8 cellular contexts compared by ENCODE assay signal in the genomic region with DNA sequence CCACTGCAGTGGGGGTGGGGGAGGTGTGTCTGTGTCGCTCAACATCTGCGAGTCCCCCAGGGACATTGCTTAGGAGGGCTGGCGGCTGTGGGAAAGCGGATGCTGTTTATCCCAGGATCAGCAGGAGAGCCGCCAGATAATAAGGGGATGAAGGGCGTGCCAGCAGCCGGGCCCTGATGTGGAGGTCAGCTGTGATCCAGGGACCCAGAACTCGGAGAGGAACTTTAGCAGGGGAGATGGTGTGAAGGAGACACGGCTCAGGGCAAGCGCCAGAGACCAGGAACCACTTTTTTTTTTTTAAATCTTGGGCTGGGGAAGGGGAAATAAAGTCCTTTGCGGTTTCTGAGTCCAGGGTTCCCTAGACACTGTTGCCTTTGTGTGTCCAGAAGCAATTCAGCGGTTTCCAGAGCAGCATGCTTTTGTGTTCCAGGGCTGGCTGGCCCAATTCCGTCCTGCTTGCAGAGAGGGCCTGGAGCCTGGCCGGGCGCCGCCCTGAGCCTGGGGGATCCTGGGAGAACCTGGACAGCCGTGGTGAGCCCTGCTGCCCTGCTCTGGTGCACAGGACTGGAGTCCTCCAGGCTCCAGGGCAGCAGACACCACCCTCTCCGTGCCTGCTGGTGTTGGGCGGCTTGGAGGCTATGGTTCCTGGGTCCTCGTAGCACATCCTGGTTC. TPM values are rescaled to one million over a fixed set of nuclear protein-coding genes. Genes with fewer than 3 reads are reported as not detected.
A peak's percentile ranks its signal among the peaks of the same experiment; 100 is the strongest.
DNase-seq lines count a peak whose midpoint lies in the region; ATAC-seq and TF ChIP-seq lines count a peak whose summit lies in the region.

Gene GRAMD4 (plus strand): TSS at position 557 of the 672 bp plus-strand sequence. CDS start 6,414 bp downstream, outside the sequence.

- peaks cover 23% of the 10 kb centered on the region for H3K4me1 Mint-ChIP-seq in mesothelial cell of epicardium

- H3K9me3 Mint-ChIP-seq in mesothelial cell of epicardium: no peaks in the 10 kb centered on the region

- TF ChIP-seq CTCF in BJ (IDR thresholded peaks at IDR 0.05; ENCODE audit: insufficient read depth, low read depth, low read length): no peak
- TF ChIP-seq CTCF in mesothelial cell of epicardium (IDR thresholded peaks at IDR 0.05; ENCODE audit: unreplicated experiment): no peak

- no peaks in the 10 kb centered on the region for H3K36me3 Mint-ChIP-seq in mesothelial cell of epicardium

- POLR2A ChIA-PET in BJ (lab: Charles Lee): no interaction called here

- DNase-seq in BJ (ENCODE audit: low read depth) (no peak), NCI-H1694 treated with DMSO at 0.1 percent for 48 hours (lab: John Stamatoyannopoulos, UW) (peak; percentile 60), mesothelial cell of epicardium (ENCODE audit: low spot score in 2 of 2, unreplicated experiment in 2 of 2) (no peak)

- H3K4me3 Mint-ChIP-seq in mesothelial cell of epicardium: peak within 1 kb of the TSS; percentile 13

- peak within 1 kb of the TSS; percentile 75 for H3K27ac ChIP-seq in cingulate gyrus (ENCODE audit: low read depth, low read length)

- H3K27me3 ChIP-seq in BJ (ENCODE audit: control insufficient read depth, insufficient read depth, low read length): no peaks in the 10 kb centered on the region

- peak within 1 kb of the TSS; percentile 93 for H3K27ac Mint-ChIP-seq in mesothelial cell of epicardium

- ATAC-seq in HG03039 (IDR thresholded peaks at IDR 0.05; ENCODE audit: unreplicated experiment): no peak
- no peak for ATAC-seq in GM19328 (IDR thresholded peaks at IDR 0.05; ENCODE audit: unreplicated experiment)
- ATAC-seq in GM19455 (IDR thresholded peaks at IDR 0.05; ENCODE audit: unreplicated experiment): no peak
- ATAC-seq in GM19395 (IDR thresholded peaks at IDR 0.05; ENCODE audit: unreplicated experiment): no peak

- H3K4me3 ChIP-seq in BJ (ENCODE audit: low read depth, low read length): no peak within 1 kb of the TSS

- no peaks in the 10 kb centered on the region for H3K36me3 ChIP-seq in BJ (ENCODE audit: control insufficient read depth, insufficient read depth, low read length)

- H3K27me3 Mint-ChIP-seq in mesothelial cell of epicardium (ENCODE audit: low read depth): no peaks in the 10 kb centered on the region

- CTCF ChIA-PET in BJ (lab: Yijun Ruan, JAX): interaction anchor here (0.6 kb wide), 2 partner anchors 10 to 374 kb away, joined by 3 to 5 read pairs; no protein-coding TSS in a partner anchor

RNA-seq across cellular contexts. Expression of gene GRAMD4, which starts in this region (rescaled TPM):
- polyA plus RNA-seq in BJ (2011; rRNA removed): 5.8 and 10.3 TPM in 2 replicates
- 5.7 and 7.0 TPM in 2 replicates for polyA minus RNA-seq in BJ (2011; rRNA and poly(A)+ RNA removed)
- 58.3 to 63.0 TPM (median 60.5 TPM) in 3 replicates for total RNA-seq in mesothelial cell of epicardium
